Comparison of ENCODE assay signal across 8 cellular contexts in the genomic region with DNA sequence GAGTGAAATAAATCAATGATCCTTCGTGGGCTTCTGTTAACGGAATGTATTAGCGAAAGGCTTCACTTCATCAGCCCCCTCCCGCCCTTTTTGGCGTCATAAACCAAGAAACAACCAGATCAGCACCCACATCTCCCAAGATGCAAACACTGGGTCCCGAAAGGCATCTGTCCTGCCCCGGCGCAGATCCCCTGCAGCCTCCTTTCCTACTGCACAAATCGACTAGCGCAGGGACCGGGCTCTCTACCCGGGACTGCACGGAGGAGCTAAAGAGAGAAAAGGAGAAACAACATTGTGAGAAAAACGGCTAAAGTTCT. TPM values are rescaled to one million over a fixed set of nuclear protein-coding genes. Genes with fewer than 3 reads are reported as not detected.
DNase-seq lines count a peak whose midpoint lies in the region; ATAC-seq and TF ChIP-seq lines count a peak whose summit lies in the region.

No MANE protein-coding gene starts in this region.

- H3K9ac ChIP-seq in fibroblast of lung (ENCODE audit: insufficient read depth, low read length) = peak overlapping the region; percentile 76
- H3K9ac ChIP-seq in parathyroid adenoma = peak overlapping the region; percentile 41

- no peak for TF ChIP-seq CTCF in Peyer's patch (IDR thresholded peaks at IDR 0.05)
- no peak for TF ChIP-seq CTCF in fibroblast of lung (conservative IDR thresholded peaks at IDR 0.05 in 1 of 2, IDR thresholded peaks at IDR 0.05 in 1 of 2; ENCODE audit: low read depth in 1 of 2, low read length in 2 of 2)
- TF ChIP-seq CTCF in parathyroid adenoma (IDR thresholded peaks at IDR 0.05) = no peak
- no peak for TF ChIP-seq CTCF in GM20000 (IDR thresholded peaks at IDR 0.05; ENCODE audit: extremely low read depth, missing control alignments)

- DNase-seq in Peyer's patch (no peak), fibroblast of lung (ENCODE audit: low read depth in 2 of 2) (no peak), GM20000 (ENCODE audit: low spot score) (no peak), NCI-H2227 (lab: John Stamatoyannopoulos, UW; ENCODE audit: unreplicated experiment) (no peak), NCI-H1105 (lab: John Stamatoyannopoulos, UW) (no peak)

- peak; percentile 29 for ATAC-seq in GM18502 (IDR thresholded peaks at IDR 0.05; ENCODE audit: poor library complexity, unreplicated experiment)
- ATAC-seq in HG02571 (IDR thresholded peaks at IDR 0.05; ENCODE audit: unreplicated experiment) = peak; percentile 19

- TF ChIP-seq POLR2A in Peyer's patch (IDR thresholded peaks at IDR 0.05) = peak in 1 of 2 donors; percentile 23

- H3K4me2 ChIP-seq in fibroblast of lung (ENCODE audit: extremely low read depth, insufficient read depth, low read length) (peak overlapping the region; percentile 95), parathyroid adenoma (ENCODE audit: low read length) (peak overlapping the region; percentile 90)

- no peaks in the 10 kb centered on the region for H3K79me2 ChIP-seq in fibroblast of lung (ENCODE audit: control insufficient read depth, insufficient read depth, low read length)
- no peaks in the 10 kb centered on the region for H3K79me2 ChIP-seq in parathyroid adenoma

- no peaks in the 10 kb centered on the region for H3K27me3 ChIP-seq in Peyer's patch
- no peaks in the 10 kb centered on the region for H3K27me3 ChIP-seq in fibroblast of lung (ENCODE audit: control insufficient read depth, insufficient read depth, low read length)
- no peaks in the 10 kb centered on the region for H3K27me3 ChIP-seq in parathyroid adenoma (ENCODE audit: control insufficient read depth, insufficient read depth, low read length)

- H4K20me1 ChIP-seq in fibroblast of lung (ENCODE audit: control insufficient read depth, extremely low read depth, insufficient read depth, low read length) = no peaks in the 10 kb centered on the region

- H3K27ac ChIP-seq in Peyer's patch (peak overlapping the region; percentile 83 to 91 (median 88)), fibroblast of lung (ENCODE audit: insufficient read depth, low read length) (peak overlapping the region; percentile 85), parathyroid adenoma (peak overlapping the region; percentile 68)

- H3K36me3 ChIP-seq in Peyer's patch (no peaks in the 10 kb centered on the region), fibroblast of lung (ENCODE audit: control insufficient read depth, insufficient read depth, low read length) (no peaks in the 10 kb centered on the region), parathyroid adenoma (ENCODE audit: control insufficient read depth, insufficient read depth, low read length) (no peaks in the 10 kb centered on the region)

- peaks cover 0 to 25% (median 0%) of the 10 kb centered on the region in 4 donors for H3K4me1 ChIP-seq in Peyer's patch
- peaks cover 4% of the 10 kb centered on the region for H3K4me1 ChIP-seq in fibroblast of lung (ENCODE audit: control insufficient read depth, extremely low read depth, insufficient read depth, low read length)
- H3K4me1 ChIP-seq in parathyroid adenoma = peaks cover 3% of the 10 kb centered on the region

- H3K9me3 ChIP-seq in Peyer's patch (no peaks in the 10 kb centered on the region), fibroblast of lung (ENCODE audit: control insufficient read depth, insufficient read depth, low read depth, low read length) (no peaks in the 10 kb centered on the region), parathyroid adenoma (ENCODE audit: control insufficient read depth, low read length) (no peaks in the 10 kb centered on the region)

- H2AFZ ChIP-seq in fibroblast of lung (ENCODE audit: low read length) = peak overlapping the region; percentile 99
- peak overlapping the region; percentile 100 for H2AFZ ChIP-seq in parathyroid adenoma

- H3K4me3 ChIP-seq in Peyer's patch (peak overlapping the region; percentile 80 to 94 (median 88)), fibroblast of lung (replicated peaks in 1 of 4; ENCODE audit: control extremely low read depth in 1 of 4, insufficient read depth in 1 of 4, low read depth in 3 of 4, low read length in 4 of 4) (peak overlapping the region; percentile 75 to 96 (median 93)), parathyroid adenoma (ENCODE audit: low read depth, low read length) (peak overlapping the region; percentile 71)

RNA-seq across cellular contexts. Expression of gene FAM135A, which starts 0.6 kb away (rescaled TPM):
- total RNA-seq in Peyer's patch = 10 to 100 TPM; 51.2 to 93.6 (median 82.5) TPM
- 10.2 and 11.0 TPM in 2 replicates for total RNA-seq in fibroblast of lung
- polyA plus RNA-seq in fibroblast of lung = 5.5 and 7.1 TPM in 2 replicates
- polyA plus RNA-seq in fibroblast of lung (2012) = 2.4 and 2.9 TPM in 2 replicates
- polyA minus RNA-seq in fibroblast of lung (ENCODE audit: low replicate concordance) = 0.75 and 1.5 TPM in 2 replicates
